In genomic region chr3:183526838-183527420, GRCh38 we compare ENCODE assay signal across 14 cellular contexts. TPM values are rescaled to one million over a fixed set of nuclear protein-coding genes. Genes with fewer than 3 reads are reported as not detected.
A peak's percentile ranks its signal among the peaks of the same experiment; 100 is the strongest.
DNase-seq lines count a peak whose midpoint lies in the region; ATAC-seq and TF ChIP-seq lines count a peak whose summit lies in the region.
"Had no signal": no experiment of that assay in that cellular context is flagged by ENCODE, and none has a peak within 500 bp of the region (broad histone marks: within the 10 kb centered on the region; RNA-seq: fewer than 3 reads in every experiment).

No MANE protein-coding gene starts in this region.

- intact Hi-C loops in heart left ventricle (cut with DNase I), result no loop called here

- no peaks in the 10 kb centered on the region for H4K20me1 ChIP-seq in DOHH2 (ENCODE audit: control insufficient read depth, insufficient read depth, low read depth, low read length)

- H3K4me1 ChIP-seq in DOHH2 (ENCODE audit: control insufficient read depth, low read length) (peaks cover 67% of the 10 kb centered on the region), mesendoderm (ENCODE audit: control insufficient read depth, low read depth, low read length) (no peaks in the 10 kb centered on the region), heart left ventricle (peaks cover 0 to 37% (median 2%) of the 10 kb centered on the region in 12 donors)

- no peak overlapping the region for H2BK5ac ChIP-seq in mesendoderm (ENCODE audit: low read length)

- H3K23ac ChIP-seq in mesendoderm (ENCODE audit: low read length), result no peak overlapping the region

- no peak overlapping the region for H2BK15ac ChIP-seq in mesendoderm (replicated peaks; ENCODE audit: low read depth)

- no peaks in the 10 kb centered on the region for H3K9me3 ChIP-seq in DOHH2 (ENCODE audit: control insufficient read depth, insufficient read depth, low read length)
- no peaks in the 10 kb centered on the region for H3K9me3 ChIP-seq in heart left ventricle

- H3K4me1 Mint-ChIP-seq in activated naive CD8-positive, alpha-beta T cell treated with anti-CD3 and anti-CD28 coated beads, Interleukin-2, amount 50 U/mL, for 24 hours, result peaks cover 40% of the 10 kb centered on the region

- H3K9ac ChIP-seq in mesendoderm (ENCODE audit: low read length), result no peak overlapping the region

- no peak overlapping the region for H2BK120ac ChIP-seq in mesendoderm (ENCODE audit: low read depth, low read length)

- H3K36me3 Mint-ChIP-seq in activated naive CD8-positive, alpha-beta T cell treated with anti-CD3 and anti-CD28 coated beads, Interleukin-2, amount 50 U/mL, for 24 hours (ENCODE audit: low read depth), result peaks cover 56% of the 10 kb centered on the region

- H3K9me2 ChIP-seq in DOHH2 (replicated peaks; ENCODE audit: control insufficient read depth, low read length), result no peaks in the 10 kb centered on the region

- H3K79me2 ChIP-seq in DOHH2 (ENCODE audit: control insufficient read depth, low read length), result peaks cover 97% of the 10 kb centered on the region
- H3K79me2 ChIP-seq in mesendoderm (ENCODE audit: control insufficient read depth, insufficient read depth, low read length), result no peaks in the 10 kb centered on the region

- DNase-seq in activated naive CD8-positive, alpha-beta T cell treated with anti-CD3 and anti-CD28 coated beads, Interleukin-2, amount 50 U/mL, for 24 hours, result no peak
- no peak for DNase-seq in mesendoderm
- no peak for DNase-seq in heart left ventricle
- DNase-seq in superior temporal gyrus (ENCODE audit: extremely low spot score), result no peak
- DNase-seq in GM10266 (ENCODE audit: extremely low spot score), result no peak
- DNase-seq: occipital lobe; stimulated activated CD4-positive, alpha-beta T cell treated with anti-CD3 and anti-CD28 coated beads, Interleukin-2, amount 100 ng/mL, for 24 hours had no signal

- no peak overlapping the region for H2AK5ac ChIP-seq in mesendoderm (ENCODE audit: low read length)

- H3K79me1 ChIP-seq in mesendoderm (ENCODE audit: low read length), result no peaks in the 10 kb centered on the region

- no peak overlapping the region for H3K4ac ChIP-seq in mesendoderm (ENCODE audit: low read depth, low read length)

- no peak for TF ChIP-seq CTCF in DOHH2 (IDR thresholded peaks at IDR 0.05; ENCODE audit: low read depth, low read length, poor library complexity, severe bottlenecking)
- no peak for TF ChIP-seq CTCF in heart left ventricle (IDR thresholded peaks at IDR 0.05)
- TF ChIP-seq CTCF in GM10266 (IDR thresholded peaks at IDR 0.05; ENCODE audit: control insufficient read depth, insufficient read depth, low read depth, missing control alignments), result no peak

- H3K18ac ChIP-seq in mesendoderm (ENCODE audit: low read length), result no peak overlapping the region

- H3K27me3 Mint-ChIP-seq in activated naive CD8-positive, alpha-beta T cell treated with anti-CD3 and anti-CD28 coated beads, Interleukin-2, amount 50 U/mL, for 24 hours, result no peaks in the 10 kb centered on the region

- peak overlapping the region; percentile 53 for H3K27ac Mint-ChIP-seq in activated naive CD8-positive, alpha-beta T cell treated with anti-CD3 and anti-CD28 coated beads, Interleukin-2, amount 50 U/mL, for 24 hours

- ATAC-seq in GM21367 (IDR thresholded peaks at IDR 0.05; ENCODE audit: unreplicated experiment), result peak; percentile 6
- ATAC-seq in HG03354 (IDR thresholded peaks at IDR 0.05; ENCODE audit: poor library complexity, severe bottlenecking, unreplicated experiment), result peak; percentile 26
- ATAC-seq in activated naive CD8-positive, alpha-beta T cell treated with anti-CD3 and anti-CD28 coated beads, Interleukin-2, amount 50 U/mL, for 24 hours, result no peak
- no peak for ATAC-seq in heart left ventricle
- ATAC-seq: HCT116, K562 had no signal

- H3K4me3 ChIP-seq in DOHH2 (ENCODE audit: low read length), result no peak overlapping the region
- no peak overlapping the region for H3K4me3 ChIP-seq in mesendoderm (ENCODE audit: low read length)
- no peak overlapping the region for H3K4me3 ChIP-seq in heart left ventricle
- H3K4me3 ChIP-seq: K562 had no signal

- H3K4me3 Mint-ChIP-seq in activated naive CD8-positive, alpha-beta T cell treated with anti-CD3 and anti-CD28 coated beads, Interleukin-2, amount 50 U/mL, for 24 hours, result peak overlapping the region; percentile 31

- peak overlapping the region; percentile 36 for H3K4me2 ChIP-seq in DOHH2 (ENCODE audit: low read length)
- H3K4me2 ChIP-seq in mesendoderm (ENCODE audit: low read length), result no peak overlapping the region

- H3K9me3 Mint-ChIP-seq in activated naive CD8-positive, alpha-beta T cell treated with anti-CD3 and anti-CD28 coated beads, Interleukin-2, amount 50 U/mL, for 24 hours, result no peaks in the 10 kb centered on the region

- WGBS in mesendoderm (ENCODE audit: extremely low coverage, insufficient coverage, low lambda C conversion rate), result no CpG with 5 or more reads among the region's 4 CpGs
- 93 to 98% (median 95%) methylated on average over 4 of the region's 4 CpGs for WGBS in heart left ventricle, 4 donors

- no peak for TF ChIP-seq POLR2A in heart left ventricle (IDR thresholded peaks at IDR 0.05)

- H3K27ac ChIP-seq in DOHH2 (ENCODE audit: low read depth, low read length) (peak overlapping the region; percentile 24), mesendoderm (ENCODE audit: low read depth, low read length) (no peak overlapping the region), heart left ventricle (peak overlapping the region in 1 of 12 donors; percentile 49)

- no peaks in the 10 kb centered on the region for H3K27me3 ChIP-seq in DOHH2 (ENCODE audit: control insufficient read depth, low read length)
- no peaks in the 10 kb centered on the region for H3K27me3 ChIP-seq in mesendoderm (ENCODE audit: insufficient read depth, low read length, poor library complexity)
- H3K27me3 ChIP-seq in heart left ventricle, result no peaks in the 10 kb centered on the region

- H3K36me3 ChIP-seq in DOHH2 (ENCODE audit: control insufficient read depth, low read length) (peaks cover 89% of the 10 kb centered on the region), mesendoderm (ENCODE audit: control insufficient read depth, insufficient read depth, low read length) (no peaks in the 10 kb centered on the region), heart left ventricle (peaks cover 0 to 10% (median 0%) of the 10 kb centered on the region in 9 donors)

- H3F3A ChIP-seq in DOHH2 (ENCODE audit: control insufficient read depth, insufficient read depth), result 0 out of 2 replicates have a peak, but pooled peaks cover 8% of the 10 kb centered on the region

- H4K8ac ChIP-seq in mesendoderm (ENCODE audit: low read depth, low read length), result no peak overlapping the region

- H3K56ac ChIP-seq in mesendoderm (ENCODE audit: low read length), result no peak overlapping the region

- H4K5ac ChIP-seq in mesendoderm (ENCODE audit: low read length), result no peak overlapping the region

RNA-seq across cellular contexts. Expression of gene KLHL6, which starts 28.6 kb away (rescaled TPM):
- 0.08 TPM for polyA plus RNA-seq in mesendoderm (2013, experiment 1 of 2)
- polyA plus RNA-seq in mesendoderm (2013, experiment 2 of 2), result 0.06 TPM
- total RNA-seq in heart left ventricle, result 1 to 10 TPM in 5 of 9 donors, under 1 TPM in 4; 0.67 to 8.1 (median 1.1) TPM
- under 1 TPM; 0.46 to 0.82 TPM for polyA plus RNA-seq in heart left ventricle
- total RNA-seq: fibroblast of villous mesenchyme, NCI-H460 had no signal

Comparison
In these comparisons a context has a peak if more than half of its experiments do, and no peak if none do; other contexts are left out.
1. ATAC-seq: peak in GM21367 (single experiment) and HG03354 (single experiment); none in activated naive CD8-positive, alpha-beta T cell treated with anti-CD3 and anti-CD28 coated beads, Interleukin-2, amount 50 U/mL, for 24 hours (single experiment) and heart left ventricle (0 of 4).